Comparison of ENCODE assay signal across 16 cellular contexts in the genomic region with DNA sequence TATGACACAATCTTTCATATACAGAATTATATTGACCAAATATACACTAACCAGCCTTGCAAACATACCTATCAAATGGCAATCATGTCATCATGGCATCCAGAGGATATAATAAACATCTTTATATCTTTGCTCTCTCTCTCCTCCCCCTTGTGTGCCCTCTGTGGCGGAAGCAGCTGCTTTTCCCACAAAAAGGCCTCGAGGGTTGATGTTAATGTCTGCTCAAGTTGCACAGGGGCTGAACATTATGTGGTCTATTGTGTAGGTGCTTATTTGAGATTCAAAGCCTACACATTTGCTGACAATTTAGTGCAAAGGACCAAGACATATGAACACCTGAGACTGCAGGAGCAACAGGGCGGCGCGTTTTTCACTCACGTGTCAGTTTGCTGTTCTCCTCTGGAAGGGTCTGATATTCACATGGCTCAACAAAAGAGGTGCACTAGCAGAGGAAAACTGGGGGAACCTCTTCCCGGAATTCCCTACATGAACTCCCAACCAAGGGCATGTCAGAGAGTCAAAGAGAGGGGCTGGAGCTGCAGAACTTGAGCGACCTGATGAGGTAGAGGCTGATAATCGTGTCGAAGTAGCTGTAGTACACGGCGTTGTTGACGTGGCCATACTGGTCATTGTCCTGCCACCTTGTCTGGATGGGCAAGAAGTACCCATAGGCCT.
"Had no signal": no experiment of that assay in that cellular context is flagged by ENCODE, and none has a peak within 500 bp of the region (broad histone marks: within the 10 kb centered on the region; RNA-seq: fewer than 3 reads in every experiment).

No MANE protein-coding gene starts in this region.

- H3K27ac ChIP-seq: dorsolateral prefrontal cortex, gastroesophageal sphincter, left lung, lower lobe of right lung, pancreas, thyroid gland had no signal

- H3K9me3 ChIP-seq: gastroesophageal sphincter, left lung, lower lobe of right lung, pancreas, thyroid gland had no signal

- H3K4me3 ChIP-seq: dorsolateral prefrontal cortex, gastroesophageal sphincter, left lung, lower lobe of right lung, pancreas, thyroid gland had no signal

- DNase-seq: cortex of kidney; dorsolateral prefrontal cortex; effector CD8-positive, alpha-beta T cell; glutamatergic neuron; immature natural killer cell; left lung; lower lobe of right lung; natural killer cell; nucleus accumbens; pancreas; right cardiac atrium; small intestine; stimulated activated CD4-positive, alpha-beta T cell treated with anti-CD3 and anti-CD28 coated beads, Interleukin-2, amount 100 ng/mL, for 48 hours; stimulated activated naive CD4-positive, alpha-beta T cell treated with Interleukin-2 at 50 U/mL for 16 hours; thyroid gland had no signal

- H3K4me1 ChIP-seq: gastroesophageal sphincter, left lung, lower lobe of right lung, pancreas, thyroid gland had no signal

- H3K36me3 ChIP-seq: gastroesophageal sphincter, left lung, lower lobe of right lung, pancreas, thyroid gland had no signal

- H3K27me3 ChIP-seq: left lung, pancreas, thyroid gland had no signal
